Comparison of ENCODE assay signal across 24 cellular contexts in genomic region chr16:4401094-4401501, GRCh38. TPM values are rescaled to one million over a fixed set of nuclear protein-coding genes. Genes with fewer than 3 reads are reported as not detected.
DNase-seq lines count a peak whose midpoint lies in the region; ATAC-seq lines count a peak whose summit lies in the region.
"Had no signal": no experiment of that assay in that cellular context is flagged by ENCODE, and none has a peak within 500 bp of the region (broad histone marks: within the 10 kb centered on the region; RNA-seq: fewer than 3 reads in every experiment).

No MANE protein-coding gene starts in this region.

- H3K4me1 Mint-ChIP-seq in CD4-positive, alpha-beta memory T cell, result peaks cover 19 to 41% (median 25%) of the 10 kb centered on the region in 4 donors
- peaks cover 38% of the 10 kb centered on the region for H3K4me1 Mint-ChIP-seq in central memory CD8-positive, alpha-beta T cell
- H3K4me1 Mint-ChIP-seq in naive B cell, result peaks cover 5 to 19% (median 19%) of the 10 kb centered on the region in 3 donors

- no peaks in the 10 kb centered on the region for H3K4me1 ChIP-seq in CD4-positive, alpha-beta memory T cell (ENCODE audit: insufficient read depth, low read length)

- CTCF ChIA-PET in CD4-positive, alpha-beta memory T cell (lab: Charles Lee; ENCODE audit: partially characterized antibody), result interaction anchor here (0.6 to 3.9 kb wide), 7 partner anchors 9 to 69 kb away, joined by 3 to 20 read pairs (median 5); partner anchors contain the start of gene CORO7

- peaks cover 70% of the 10 kb centered on the region for H3K36me3 ChIP-seq in CD4-positive, alpha-beta memory T cell (ENCODE audit: insufficient read depth, low read length)
- H3K36me3 ChIP-seq: WERI-Rb-1 had no signal

- no peak for ATAC-seq in central memory CD8-positive, alpha-beta T cell (replicated peaks; ENCODE audit: extremely low read depth, poor library complexity, severe bottlenecking)
- no peak for ATAC-seq in naive B cell (ENCODE audit: low read depth in 2 of 2)

- peaks cover 0 to 17% (median 0%) of the 10 kb centered on the region in 8 donors for H3K9me3 Mint-ChIP-seq in CD4-positive, alpha-beta memory T cell
- H3K9me3 Mint-ChIP-seq in central memory CD8-positive, alpha-beta T cell, result no peaks in the 10 kb centered on the region
- H3K9me3 Mint-ChIP-seq in naive B cell, result no peaks in the 10 kb centered on the region
- H3K9me3 Mint-ChIP-seq: activated T-helper 2 cell treated with anti-CD3 and anti-CD28 coated beads, Interferon-gamma antibody, Interleukin-2, Interleukin-4, amounts not matched to agents 10 μg/mL and 5 μg/mL and 100 μg/mL, durations not matched to agents 14 hours and 24 hours and 36 hours; nephron progenitor cell had no signal

- no peak overlapping the region for H3K27ac ChIP-seq in CD4-positive, alpha-beta memory T cell (ENCODE audit: low read depth, low read length)
- H3K27ac ChIP-seq: sigmoid colon, stomach, tibial nerve, WERI-Rb-1 had no signal

- H3K9me3 ChIP-seq in CD4-positive, alpha-beta memory T cell (ENCODE audit: control insufficient read depth in 1 of 2, low read length in 2 of 2), result no peaks in the 10 kb centered on the region
- H3K9me3 ChIP-seq: sigmoid colon, SK-N-SH, stomach, tibial nerve had no signal

- H3K36me3 Mint-ChIP-seq in CD4-positive, alpha-beta memory T cell, result peaks cover 34 to 71% of the 10 kb centered on the region in 2 donors
- H3K36me3 Mint-ChIP-seq in central memory CD8-positive, alpha-beta T cell (ENCODE audit: insufficient read depth), result peaks cover 97% of the 10 kb centered on the region
- peaks cover 5 to 33% of the 10 kb centered on the region in 2 donors for H3K36me3 Mint-ChIP-seq in naive B cell

- no peak overlapping the region for H3K4me3 ChIP-seq in CD4-positive, alpha-beta memory T cell (ENCODE audit: low read length in 2 of 2)
- H3K4me3 ChIP-seq: sigmoid colon, stomach, tibial nerve had no signal

- peak overlapping the region in 6 of 7 donors; percentile 13 to 88 (median 81) for H3K27ac Mint-ChIP-seq in CD4-positive, alpha-beta memory T cell
- peak overlapping the region; percentile 81 for H3K27ac Mint-ChIP-seq in central memory CD8-positive, alpha-beta T cell (ENCODE audit: low read depth)
- peak overlapping the region in 4 of 6 donors; percentile 42 to 92 (median 84) for H3K27ac Mint-ChIP-seq in naive B cell
- H3K27ac Mint-ChIP-seq: activated T-helper 2 cell treated with anti-CD3 and anti-CD28 coated beads, Interferon-gamma antibody, Interleukin-2, Interleukin-4, amounts not matched to agents 10 μg/mL and 5 μg/mL and 100 μg/mL, durations not matched to agents 14 hours and 24 hours and 36 hours; nephron progenitor cell had no signal

- in situ Hi-C loops in G401 (cut with HindIII; ENCODE audit: low sequenced_read_pairs), result no loop called here
- in situ Hi-C loops in ACHN (cut with HindIII; ENCODE audit: low pct_ligation_motif_present, low pct_unique_long_range_greater_than_20kb, low sequenced_read_pairs), result no loop called here

- intact Hi-C loops in CD4-positive, alpha-beta memory T cell (cut with micrococcal nuclease), result no loop called here

- POLR2A ChIA-PET in CD4-positive, alpha-beta memory T cell (lab: Charles Lee; ENCODE audit: partially characterized antibody), result no interaction called here

- no peaks in the 10 kb centered on the region for H3K27me3 Mint-ChIP-seq in CD4-positive, alpha-beta memory T cell
- no peaks in the 10 kb centered on the region for H3K27me3 Mint-ChIP-seq in central memory CD8-positive, alpha-beta T cell
- H3K27me3 Mint-ChIP-seq in naive B cell, result no peaks in the 10 kb centered on the region

- H3K27me3 ChIP-seq in CD4-positive, alpha-beta memory T cell (ENCODE audit: insufficient read depth, low read length), result no peaks in the 10 kb centered on the region
- H3K27me3 ChIP-seq: sigmoid colon, stomach, tibial nerve had no signal

- H3K4me3 Mint-ChIP-seq in CD4-positive, alpha-beta memory T cell, result peak overlapping the region in 2 of 8 donors; percentile 23 to 46
- peak overlapping the region; percentile 26 for H3K4me3 Mint-ChIP-seq in central memory CD8-positive, alpha-beta T cell
- peak overlapping the region in 2 of 8 donors; percentile 51 to 52 for H3K4me3 Mint-ChIP-seq in naive B cell
- H3K4me3 Mint-ChIP-seq: nephron progenitor cell had no signal

- peak in 1 of 5 donors; percentile 38 for DNase-seq in CD4-positive, alpha-beta memory T cell
- DNase-seq in G401 (ENCODE audit: low spot score) (peak; percentile 58), naive B cell (no peak), NCI-H1048 (lab: John Stamatoyannopoulos, UW) (no peak), ACHN (no peak)
- DNase-seq in central memory CD8-positive, alpha-beta T cell (ENCODE audit: low spot score in 2 of 2), result no peak
- no peak for DNase-seq in activated naive CD4-positive, alpha-beta T cell treated with Interleukin-2 at 50 U/mL for 16 hours
- DNase-seq: activated CD4-positive, alpha-beta T cell treated with anti-CD3 and anti-CD28 coated beads, Interleukin-2, amount 50 U/mL, for 1 hour; effector CD8-positive, alpha-beta T cell; foreskin fibroblast; HCEC 1CT; midbrain; NCI-H1092; NCI-H2029 treated with DMSO at 0.1 percent for 48 hours; NCI-H774; nephron progenitor cell; sigmoid colon; stimulated activated CD4-positive, alpha-beta T cell treated with anti-CD3 and anti-CD28 coated beads, Interleukin-15, amount 100 ng/mL, for 24 hours; stomach; T-helper 9 cell; WERI-Rb-1 had no signal

RNA-seq across cellular contexts. Expression of gene CORO7, which starts 15.3 kb away (rescaled TPM):
- 100 to 1,000 TPM; 176 to 184 TPM for total RNA-seq in CD4-positive, alpha-beta memory T cell
- 100 to 1,000 TPM in 1 of 2 donors, 10 to 100 TPM in 1; 48.2 to 139 TPM for polyA plus RNA-seq in CD4-positive, alpha-beta memory T cell
- 34.2 and 39.5 TPM in 2 replicates for total RNA-seq in G401 (2014; rRNA removed; shearing (Covaris generic))
- polyA plus RNA-seq in naive B cell (ENCODE audit: low read depth in 6 of 6), result 10 to 100 TPM in 5 of 6 donors, 1 to 10 TPM in 1; 9.0 to 40.1 (median 20.7) TPM

RNA-seq across cellular contexts. Expression of gene DNAJA3, which starts 24.6 kb away (rescaled TPM):
- 10 to 100 TPM; 67.5 to 71.1 TPM for total RNA-seq in CD4-positive, alpha-beta memory T cell
- 10 to 100 TPM; 52.4 to 55.5 TPM for polyA plus RNA-seq in CD4-positive, alpha-beta memory T cell
- 79.4 and 89.7 TPM in 2 replicates for total RNA-seq in G401 (2014; rRNA removed; shearing (Covaris generic))
- polyA plus RNA-seq in naive B cell (ENCODE audit: low read depth in 6 of 6), result 10 to 100 TPM; 42.3 to 64.2 (median 44.2) TPM

RNA-seq across cellular contexts. Expression of gene VASN, which starts 29.4 kb away (rescaled TPM):
- total RNA-seq in CD4-positive, alpha-beta memory T cell, result under 1 TPM; 0.11 to 0.29 TPM
- polyA plus RNA-seq in CD4-positive, alpha-beta memory T cell, result under 1 TPM in 1 of 2 donors, not detected in 1; 0.16 TPM
- 9.9 and 14.4 TPM in 2 replicates for total RNA-seq in G401 (2014; rRNA removed; shearing (Covaris generic))
- polyA plus RNA-seq in naive B cell (ENCODE audit: low read depth in 6 of 6), result under 1 TPM in 3 of 6 donors, not detected in 3; 0.13 to 0.21 (median 0.16) TPM
- total RNA-seq: activated T-helper 2 cell treated with anti-CD3 and anti-CD28 coated beads, Interferon-gamma antibody, Interleukin-2, Interleukin-4, amounts not matched to agents 10 μg/mL and 5 μg/mL and 100 μg/mL, durations not matched to agents 14 hours and 24 hours and 36 hours had no signal

RNA-seq across cellular contexts. Expression of gene PAM16, which starts 50.0 kb away (rescaled TPM):
- 10 to 100 TPM; 38.6 to 54.8 TPM for total RNA-seq in CD4-positive, alpha-beta memory T cell
- 10 to 100 TPM; 34.6 to 34.8 TPM for polyA plus RNA-seq in CD4-positive, alpha-beta memory T cell
- 68.3 and 83.9 TPM in 2 replicates for total RNA-seq in G401 (2014; rRNA removed; shearing (Covaris generic))
- polyA plus RNA-seq in naive B cell (ENCODE audit: low read depth in 6 of 6), result 10 to 100 TPM; 33.1 to 54.6 (median 47.6) TPM
